31 cellular contexts compared by ENCODE assay signal in the genomic region with DNA sequence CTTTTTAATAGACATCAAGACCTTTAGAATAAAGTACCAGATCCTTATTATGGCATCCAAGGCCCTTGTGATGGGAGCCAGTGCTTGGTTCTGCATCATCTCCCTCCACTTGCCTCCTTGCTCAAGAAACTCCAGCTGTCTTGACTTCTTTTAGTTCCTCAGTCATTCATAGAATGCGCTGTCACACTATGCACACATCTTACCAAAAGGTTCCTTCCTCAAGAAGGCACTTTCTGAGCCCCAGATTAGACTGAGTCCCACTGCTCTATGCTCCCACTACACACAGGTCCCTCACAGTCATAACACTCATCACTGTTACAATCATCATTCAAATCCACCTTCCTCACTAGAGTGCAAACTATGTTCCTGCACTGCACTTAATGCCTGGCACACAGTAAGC. TPM values are rescaled to one million over a fixed set of nuclear protein-coding genes. Genes with fewer than 3 reads are reported as not detected.
DNase-seq lines count a peak whose midpoint lies in the region; ATAC-seq, FAIRE-seq and TF ChIP-seq lines count a peak whose summit lies in the region.
"Had no signal": no experiment of that assay in that cellular context is flagged by ENCODE, and none has a peak within 500 bp of the region (broad histone marks: within the 10 kb centered on the region; RNA-seq: fewer than 3 reads in every experiment).

No MANE protein-coding gene starts in this region.

- peaks cover 24% of the 10 kb centered on the region for H3K4me1 Mint-ChIP-seq in CD14-positive monocyte
- no peaks in the 10 kb centered on the region for H3K4me1 Mint-ChIP-seq in endodermal cell
- peaks cover 13% of the 10 kb centered on the region for H3K4me1 Mint-ChIP-seq in T-helper 17 cell
- H3K4me1 Mint-ChIP-seq in CD8-positive, alpha-beta T cell (ENCODE audit: low read depth), result peaks cover 3% of the 10 kb centered on the region
- H3K4me1 Mint-ChIP-seq: brain; stimulated activated memory B cell treated with anti-CD40 and anti-IgM and Interleukin-4, amounts not matched to agents 10 μg/mL and 1 μg/mL and 100 μg/mL, for 72 hours had no signal

- H3K9me3 ChIP-seq in endodermal cell (ENCODE audit: control insufficient read depth, low read length) (peaks cover 11% of the 10 kb centered on the region), T-helper 17 cell (ENCODE audit: control insufficient read depth, low read length, poor library complexity, severe bottlenecking) (no peaks in the 10 kb centered on the region)
- H3K9me3 ChIP-seq in CD8-positive, alpha-beta T cell (ENCODE audit: low read length), result no peaks in the 10 kb centered on the region
- H3K9me3 ChIP-seq: gastrocnemius medialis, lower lobe of right lung, MG63 had no signal

- ATAC-seq in GM19023 (IDR thresholded peaks at IDR 0.05; ENCODE audit: unreplicated experiment), result peak; percentile 60
- ATAC-seq in HG02973 (IDR thresholded peaks at IDR 0.05; ENCODE audit: unreplicated experiment), result peak; percentile 73
- no peak for ATAC-seq in HG03565 (IDR thresholded peaks at IDR 0.05; ENCODE audit: unreplicated experiment)
- ATAC-seq in T-helper 17 cell, result no peak
- no peak for ATAC-seq in CD8-positive, alpha-beta T cell
- ATAC-seq: gastrocnemius medialis; GM12878; lower lobe of right lung; natural killer cell treated with Interleukin-12 subunit alpha and Interleukin-12 subunit beta and Interleukin-15 and Interleukin-18, amount 100 ng/mL, for 72 hours; Right ventricle myocardium inferior; SK-N-SH treated with all-trans-retinoic acid at 6 μM for 48 hours; stimulated activated memory B cell treated with anti-CD40 and anti-IgM and Interleukin-4, amounts not matched to agents 10 μg/mL and 1 μg/mL and 100 μg/mL, for 72 hours had no signal

- intact Hi-C loops in CD14-positive monocyte (cut with micrococcal nuclease), result no loop called here
- intact Hi-C loops in CD8-positive, alpha-beta T cell (cut with DNase I, micrococcal nuclease), result no loop called here

- H3K27me3 Mint-ChIP-seq in CD14-positive monocyte (ENCODE audit: low read depth in 3 of 3) (peaks cover 0 to 2% (median 0%) of the 10 kb centered on the region in 3 donors), endodermal cell (ENCODE audit: insufficient read depth) (no peaks in the 10 kb centered on the region), T-helper 17 cell (no peaks in the 10 kb centered on the region)
- H3K27me3 Mint-ChIP-seq in CD8-positive, alpha-beta T cell (ENCODE audit: low read depth), result no peaks in the 10 kb centered on the region
- H3K27me3 Mint-ChIP-seq: brain; natural killer cell treated with Interleukin-12 subunit alpha and Interleukin-12 subunit beta and Interleukin-15 and Interleukin-18, amount 100 ng/mL, for 72 hours; stimulated activated memory B cell treated with anti-CD40 and anti-IgM and Interleukin-4, amounts not matched to agents 10 μg/mL and 1 μg/mL and 100 μg/mL, for 72 hours had no signal

- H3K27ac ChIP-seq in endodermal cell (ENCODE audit: low read depth, low read length), result no peak overlapping the region
- no peak overlapping the region for H3K27ac ChIP-seq in CD8-positive, alpha-beta T cell (ENCODE audit: low read depth, low read length)
- H3K27ac ChIP-seq: dorsolateral prefrontal cortex, gastrocnemius medialis, hepatocyte, KMS-11, lower lobe of right lung had no signal

- TF ChIP-seq CTCF in CD14-positive monocyte (IDR thresholded peaks at IDR 0.05) (no peak), bronchial epithelial cell (IDR thresholded peaks at IDR 0.05; ENCODE audit: insufficient read depth, low read length, severe bottlenecking) (no peak), endodermal cell (conservative IDR thresholded peaks at IDR 0.05) (no peak)
- no peak for TF ChIP-seq CTCF in CD8-positive, alpha-beta T cell (IDR thresholded peaks at IDR 0.05)

- peak; percentile 18 for FAIRE-seq in bronchial epithelial cell (lab: Jason Lieb, UNC)
- FAIRE-seq: GM12878, H54, TTC549 had no signal

- H3K27ac Mint-ChIP-seq in CD14-positive monocyte (peak overlapping the region in 5 of 7 donors; percentile 79 to 93 (median 87)), endodermal cell (no peak overlapping the region), T-helper 17 cell (no peak overlapping the region)
- H3K27ac Mint-ChIP-seq in CD8-positive, alpha-beta T cell, result no peak overlapping the region
- H3K27ac Mint-ChIP-seq: activated naive CD4-positive, alpha-beta T cell treated with anti-CD3 and anti-CD28 coated beads for 36 hours; activated T-helper 1 cell treated with anti-CD3 and anti-CD28 coated beads, Interleukin-12 subunit alpha, Interleukin-12 subunit beta, Interleukin-2, Interleukin-4 antibody, amounts not matched to agents 30 ng/mL and 10 ng/mL and 1 ng/mL, durations not matched to agents 14 hours and 24 hours and 36 hours; brain; natural killer cell treated with Interleukin-12 subunit alpha and Interleukin-12 subunit beta and Interleukin-15 and Interleukin-18, amount 100 ng/mL, for 72 hours; stimulated activated memory B cell treated with anti-CD40 and anti-IgM and Interleukin-4, amounts not matched to agents 10 μg/mL and 1 μg/mL and 100 μg/mL, for 72 hours; T-helper 1 cell treated with Interleukin-12 subunit alpha and Interleukin-12 subunit beta and Interleukin-4 antibody, amounts not matched to agents 30 μg/mL and 1 μg/mL, for 36 hours had no signal

- H3K9me3 Mint-ChIP-seq in CD14-positive monocyte (peaks cover 0 to 2% (median 0%) of the 10 kb centered on the region in 7 donors), endodermal cell (peaks cover 10% of the 10 kb centered on the region)
- H3K9me3 Mint-ChIP-seq in CD8-positive, alpha-beta T cell, result no peaks in the 10 kb centered on the region
- H3K9me3 Mint-ChIP-seq: activated T-helper 1 cell treated with anti-CD3 and anti-CD28 coated beads, Interleukin-12 subunit alpha, Interleukin-12 subunit beta, Interleukin-2, Interleukin-4 antibody, amounts not matched to agents 30 ng/mL and 10 ng/mL and 1 ng/mL, durations not matched to agents 14 hours and 24 hours and 36 hours; natural killer cell treated with Interleukin-12 subunit alpha and Interleukin-12 subunit beta and Interleukin-15 and Interleukin-18, amount 100 ng/mL, for 72 hours; stimulated activated memory B cell treated with anti-CD40 and anti-IgM and Interleukin-4, amounts not matched to agents 10 μg/mL and 1 μg/mL and 100 μg/mL, for 72 hours; T-helper 1 cell treated with Interleukin-12 subunit alpha and Interleukin-12 subunit beta and Interleukin-4 antibody, amounts not matched to agents 30 μg/mL and 1 μg/mL, for 36 hours had no signal

- POLR2A ChIA-PET in CD8-positive, alpha-beta T cell (lab: Charles Lee), result interaction anchor here (0.8 kb wide), 1 partner anchor 62 kb away, joined by 3 read pairs; no protein-coding TSS in a partner anchor

- H3K36me3 Mint-ChIP-seq in CD14-positive monocyte, result no peaks in the 10 kb centered on the region
- no peaks in the 10 kb centered on the region for H3K36me3 Mint-ChIP-seq in endodermal cell (ENCODE audit: low read depth)
- no peaks in the 10 kb centered on the region for H3K36me3 Mint-ChIP-seq in T-helper 17 cell (ENCODE audit: low read depth)
- H3K36me3 Mint-ChIP-seq in CD8-positive, alpha-beta T cell, result no peaks in the 10 kb centered on the region
- H3K36me3 Mint-ChIP-seq: brain; natural killer cell treated with Interleukin-12 subunit alpha and Interleukin-12 subunit beta and Interleukin-15 and Interleukin-18, amount 100 ng/mL, for 72 hours; stimulated activated memory B cell treated with anti-CD40 and anti-IgM and Interleukin-4, amounts not matched to agents 10 μg/mL and 1 μg/mL and 100 μg/mL, for 72 hours had no signal

- H3K9ac ChIP-seq in endodermal cell (ENCODE audit: extremely low read depth, low read length, poor library complexity, severe bottlenecking), result no peak overlapping the region
- H3K9ac ChIP-seq: KMS-11 had no signal

- CTCF ChIA-PET in CD8-positive, alpha-beta T cell (lab: Charles Lee), result no interaction called here

- H3K4me1 ChIP-seq in endodermal cell (ENCODE audit: control insufficient read depth, insufficient read depth, low read length), result no peaks in the 10 kb centered on the region
- no peaks in the 10 kb centered on the region for H3K4me1 ChIP-seq in CD8-positive, alpha-beta T cell (ENCODE audit: insufficient read depth, low read length)
- H3K4me1 ChIP-seq: gastrocnemius medialis, lower lobe of right lung had no signal

- 97 to 100% methylated on average over 1 of the region's 1 CpG for WGBS in endodermal cell (ENCODE audit: insufficient coverage in 1 of 2, insufficient read length in 1 of 2), 2 experiments

- no peaks in the 10 kb centered on the region for H3K36me3 ChIP-seq in bronchial epithelial cell (ENCODE audit: control insufficient read depth, insufficient read depth, low read length)
- no peaks in the 10 kb centered on the region for H3K36me3 ChIP-seq in endodermal cell (ENCODE audit: control insufficient read depth, insufficient read depth, low read length)
- H3K36me3 ChIP-seq in CD8-positive, alpha-beta T cell (ENCODE audit: insufficient read depth, low read length), result no peaks in the 10 kb centered on the region
- H3K36me3 ChIP-seq: gastrocnemius medialis, lower lobe of right lung, MG63 had no signal

- DNase-seq in CD14-positive monocyte (ENCODE audit: low spot score) (no peak), bronchial epithelial cell (ENCODE audit: low read depth) (no peak), endodermal cell (no peak), T-helper 17 cell (no peak)
- DNase-seq in CD8-positive, alpha-beta T cell, result no peak
- DNase-seq: activated CD4-positive, alpha-beta T cell treated with anti-CD3 and anti-CD28 coated beads, Interleukin-2, amount 50 U/mL, for 48 hours; activated naive CD4-positive, alpha-beta T cell treated with anti-CD3 and anti-CD28 coated beads for 36 hours; amniotic stem cell; dorsolateral prefrontal cortex; gastrocnemius medialis; lower lobe of right lung; MG63; NCI-H2029 treated with DMSO at 0.1 percent for 48 hours; NCI-H524; substantia nigra; trophoblast cell had no signal

- H3K4me3 ChIP-seq in bronchial epithelial cell (ENCODE audit: low read depth, low read length), result no peak overlapping the region
- H3K4me3 ChIP-seq in endodermal cell (ENCODE audit: low read length), result no peak overlapping the region
- no peak overlapping the region for H3K4me3 ChIP-seq in CD8-positive, alpha-beta T cell (ENCODE audit: low read depth, low read length)
- H3K4me3 ChIP-seq: dorsolateral prefrontal cortex, gastrocnemius medialis, GM12878, hepatocyte, lower lobe of right lung, MG63 had no signal

- H3K27me3 ChIP-seq in bronchial epithelial cell (ENCODE audit: control insufficient read depth, insufficient read depth, low read length), result no peaks in the 10 kb centered on the region
- no peaks in the 10 kb centered on the region for H3K27me3 ChIP-seq in endodermal cell (ENCODE audit: control insufficient read depth, insufficient read depth, low read length, poor library complexity, severe bottlenecking)
- H3K27me3 ChIP-seq in CD8-positive, alpha-beta T cell (ENCODE audit: insufficient read depth, low read length), result no peaks in the 10 kb centered on the region
- H3K27me3 ChIP-seq: dorsolateral prefrontal cortex, gastrocnemius medialis, hepatocyte, MG63 had no signal

- no peak overlapping the region for H3K4me3 Mint-ChIP-seq in CD14-positive monocyte
- H3K4me3 Mint-ChIP-seq in endodermal cell, result no peak overlapping the region
- no peak overlapping the region for H3K4me3 Mint-ChIP-seq in T-helper 17 cell
- H3K4me3 Mint-ChIP-seq in CD8-positive, alpha-beta T cell, result no peak overlapping the region
- H3K4me3 Mint-ChIP-seq: activated naive CD4-positive, alpha-beta T cell treated with anti-CD3 and anti-CD28 coated beads for 36 hours; activated T-helper 1 cell treated with anti-CD3 and anti-CD28 coated beads, Interleukin-12 subunit alpha, Interleukin-12 subunit beta, Interleukin-2, Interleukin-4 antibody, amounts not matched to agents 30 ng/mL and 10 ng/mL and 1 ng/mL, durations not matched to agents 14 hours and 24 hours and 36 hours; brain; natural killer cell treated with Interleukin-12 subunit alpha and Interleukin-12 subunit beta and Interleukin-15 and Interleukin-18, amount 100 ng/mL, for 72 hours; stimulated activated memory B cell treated with anti-CD40 and anti-IgM and Interleukin-4, amounts not matched to agents 10 μg/mL and 1 μg/mL and 100 μg/mL, for 72 hours; T-helper 1 cell treated with Interleukin-12 subunit alpha and Interleukin-12 subunit beta and Interleukin-4 antibody, amounts not matched to agents 30 μg/mL and 1 μg/mL, for 36 hours had no signal

RNA-seq across cellular contexts. Expression of a gene that starts 57.8 kb away (rescaled TPM):
- polyA plus RNA-seq in CD14-positive monocyte, result 1,000 to 10,000 TPM; 1,502 to 1,657 TPM
- total RNA-seq in bronchial epithelial cell (57.4 and 132 TPM in 2 replicates), endodermal cell (100 to 1,000 TPM; 158 to 170 TPM), T-helper 17 cell (100 to 1,000 TPM; 396 to 450 TPM)
- polyA plus RNA-seq in endodermal cell (2013, experiment 1 of 2), result 228 TPM
- polyA plus RNA-seq in endodermal cell (2013, experiment 2 of 2), result 214 TPM
- total RNA-seq in CD8-positive, alpha-beta T cell, result 100 to 1,000 TPM; 280 to 308 TPM

Comparison
In these comparisons a context has a peak if more than half of its experiments do, and no peak if none do; other contexts are left out.
1. H3K27ac Mint-ChIP-seq: peak in CD14-positive monocyte (5 of 7); none in endodermal cell (single experiment), T-helper 17 cell (single experiment) and CD8-positive, alpha-beta T cell (single experiment).
2. ATAC-seq: peak in GM19023 (single experiment) and HG02973 (single experiment); none in HG03565 (single experiment), T-helper 17 cell (single experiment) and CD8-positive, alpha-beta T cell (single experiment).